ENCODE assay signal across 11 cellular contexts in the genomic region with DNA sequence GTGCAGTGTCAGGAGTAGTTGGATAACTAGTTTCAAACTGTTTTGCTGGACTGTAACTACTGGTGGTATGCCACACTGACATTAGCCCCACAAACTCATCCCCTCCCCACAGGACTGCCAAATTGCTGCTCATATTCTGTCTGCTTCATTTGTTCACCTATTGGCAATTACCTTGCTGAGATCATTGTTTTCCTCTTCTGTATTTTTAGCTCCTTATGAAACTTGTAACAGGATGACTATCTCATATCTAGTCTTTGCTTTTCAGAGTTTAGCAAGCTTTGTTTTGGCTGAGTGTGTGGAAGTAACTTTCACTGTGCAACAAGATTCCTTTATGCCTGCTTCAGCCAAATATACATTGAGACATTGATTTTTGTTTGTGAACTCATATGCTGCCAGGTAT.
DNase-seq lines count a peak whose midpoint lies in the region; ATAC-seq and TF ChIP-seq lines count a peak whose summit lies in the region.
"Had no signal": no experiment of that assay in that cellular context is flagged by ENCODE, and none has a peak within 500 bp of the region (broad histone marks: within the 10 kb centered on the region; RNA-seq: fewer than 3 reads in every experiment).

No MANE protein-coding gene starts in this region.

- intact Hi-C loops in ovary (cut with DNase I), result loop anchor here in 2 of 4 donors (2.0 to 5.0 kb wide), 4 partner anchors 107 to 368 kb away; partner anchors contain the start of gene SESN3 (in 1 of the 2)
- intact Hi-C loops in activated CD4-positive, alpha-beta memory T cell treated with anti-CD3 and anti-CD28 coated beads for 36 hours (cut with micrococcal nuclease), result loop anchor here (5.0 kb wide), 2 partner anchors 187 to 363 kb away; no protein-coding TSS in a partner anchor
- intact Hi-C loops in colonic mucosa (cut with DNase I), result no loop called here

- no peaks in the 10 kb centered on the region for H3K36me3 Mint-ChIP-seq in activated CD4-positive, alpha-beta memory T cell treated with anti-CD3 and anti-CD28 coated beads for 36 hours

- CTCF ChIA-PET in activated CD4-positive, alpha-beta memory T cell treated with anti-CD3 and anti-CD28 coated beads for 36 hours (lab: Charles Lee), result interaction anchor here (0.7 kb wide), 1 partner anchor 120 kb away, joined by 3 read pairs; no protein-coding TSS in a partner anchor

- POLR2A ChIA-PET in activated CD4-positive, alpha-beta memory T cell treated with anti-CD3 and anti-CD28 coated beads for 36 hours (lab: Charles Lee), result interaction anchor here (0.6 to 1.1 kb wide), 3 partner anchors 10 to 364 kb away, joined by 3 read pairs; no protein-coding TSS in a partner anchor

- no peaks in the 10 kb centered on the region for H3K9me3 ChIP-seq in ovary
- no peaks in the 10 kb centered on the region for H3K9me3 ChIP-seq in BE2C
- H3K9me3 ChIP-seq in colonic mucosa, result no peaks in the 10 kb centered on the region

- no peaks in the 10 kb centered on the region for H3K36me3 ChIP-seq in ovary
- H3K36me3 ChIP-seq in BE2C, result no peaks in the 10 kb centered on the region
- no peaks in the 10 kb centered on the region for H3K36me3 ChIP-seq in colonic mucosa
- H3K36me3 ChIP-seq: BLaER1 treated with 17β-estradiol and CSF1 and Interleukin-3, amounts not matched to agents 10 nM and 100 nM had no signal

- H3K27ac ChIP-seq in ovary (peak overlapping the region; percentile 50 to 78), colonic mucosa (no peak overlapping the region)
- H3K27ac ChIP-seq: BLaER1 treated with 17β-estradiol and CSF1 and Interleukin-3, amounts not matched to agents 10 nM and 100 nM had no signal

- no peak overlapping the region for H3K27ac Mint-ChIP-seq in activated CD4-positive, alpha-beta memory T cell treated with anti-CD3 and anti-CD28 coated beads for 36 hours
- H3K27ac Mint-ChIP-seq: activated B cell treated with CpG ODN at 0.5 μM for 24 hours had no signal

- no peak overlapping the region for H3K9ac ChIP-seq in colonic mucosa (ENCODE audit: low read depth in 2 of 2, low read length in 2 of 2)
- H3K9ac ChIP-seq: BLaER1 treated with 17β-estradiol and CSF1 and Interleukin-3, amounts not matched to agents 10 nM and 100 nM had no signal

- H3K27me3 Mint-ChIP-seq in activated CD4-positive, alpha-beta memory T cell treated with anti-CD3 and anti-CD28 coated beads for 36 hours, result peaks cover 4% of the 10 kb centered on the region
- H3K27me3 Mint-ChIP-seq: activated B cell treated with CpG ODN at 0.5 μM for 24 hours had no signal

- H3K4me1 ChIP-seq in ovary (ENCODE audit: insufficient read depth) (peaks cover 16% of the 10 kb centered on the region), BE2C (peaks cover 25% of the 10 kb centered on the region), colonic mucosa (no peaks in the 10 kb centered on the region)

- DNase-seq in GM12864 (ENCODE audit: low read depth) (peak; percentile 4), astrocyte of the spinal cord (ENCODE audit: low read depth, low spot score) (peak; percentile 20), ovary (no peak), hippocampal formation (lab: John Stamatoyannopoulos, UW) (no peak), BE2C (no peak), colonic mucosa (no peak)
- no peak for DNase-seq in activated CD4-positive, alpha-beta memory T cell treated with anti-CD3 and anti-CD28 coated beads for 36 hours
- DNase-seq: activated B cell treated with CpG ODN at 0.5 μM for 24 hours; stimulated activated CD4-positive, alpha-beta T cell treated with anti-CD3 and anti-CD28 coated beads, Interleukin-4, amount 100 ng/mL, for 1 hour had no signal

- peak; percentile 44 for ATAC-seq in GM21723 (IDR thresholded peaks at IDR 0.05; ENCODE audit: unreplicated experiment)

- TF ChIP-seq CTCF in GM12864 (IDR thresholded peaks at IDR 0.05; ENCODE audit: low read depth, low read length, missing control alignments), result no peak
- no peak for TF ChIP-seq CTCF in astrocyte of the spinal cord (IDR thresholded peaks at IDR 0.05; ENCODE audit: low read depth, low read length)
- TF ChIP-seq CTCF in ovary (IDR thresholded peaks at IDR 0.05), result no peak
- TF ChIP-seq CTCF in BE2C (IDR thresholded peaks at IDR 0.05; ENCODE audit: low read depth, low read length), result no peak
- TF ChIP-seq CTCF in colonic mucosa (IDR thresholded peaks at IDR 0.05), result no peak

- H3K4me3 ChIP-seq in GM12864 (ENCODE audit: low read depth, low read length) (no peak overlapping the region), astrocyte of the spinal cord (ENCODE audit: low read depth, low read length) (no peak overlapping the region), ovary (no peak overlapping the region), BE2C (ENCODE audit: low read depth, low read length) (no peak overlapping the region), colonic mucosa (no peak overlapping the region)
- H3K4me3 ChIP-seq: BLaER1 treated with 17β-estradiol and CSF1 and Interleukin-3, amounts not matched to agents 10 nM and 100 nM had no signal

- no peak for TF ChIP-seq EP300 in ovary (IDR thresholded peaks at IDR 0.05)

- in situ Hi-C loops in astrocyte of the spinal cord (cut with HindIII; ENCODE audit: low sequenced_read_pairs), result no loop called here

- H3K27me3 ChIP-seq in ovary (no peaks in the 10 kb centered on the region), BE2C (no peaks in the 10 kb centered on the region), colonic mucosa (no peaks in the 10 kb centered on the region)
- H3K27me3 ChIP-seq: BLaER1 treated with 17β-estradiol and CSF1 and Interleukin-3, amounts not matched to agents 10 nM and 100 nM had no signal

- TF ChIP-seq POLR2A in ovary (IDR thresholded peaks at IDR 0.05), result no peak

- peaks cover 8% of the 10 kb centered on the region for H3K4me1 Mint-ChIP-seq in activated CD4-positive, alpha-beta memory T cell treated with anti-CD3 and anti-CD28 coated beads for 36 hours (ENCODE audit: low read depth)
- H3K4me1 Mint-ChIP-seq: activated B cell treated with CpG ODN at 0.5 μM for 24 hours had no signal

- no peak overlapping the region for H3K4me3 Mint-ChIP-seq in activated CD4-positive, alpha-beta memory T cell treated with anti-CD3 and anti-CD28 coated beads for 36 hours
- H3K4me3 Mint-ChIP-seq: activated B cell treated with CpG ODN at 0.5 μM for 24 hours had no signal

- no peaks in the 10 kb centered on the region for H3K9me3 Mint-ChIP-seq in activated CD4-positive, alpha-beta memory T cell treated with anti-CD3 and anti-CD28 coated beads for 36 hours
- H3K9me3 Mint-ChIP-seq: activated B cell treated with CpG ODN at 0.5 μM for 24 hours had no signal

Comparison
In these comparisons a context has a peak if more than half of its experiments do, and no peak if none do; other contexts are left out.
1. DNase-seq: peak in GM12864 (single experiment) and astrocyte of the spinal cord (single experiment); none in ovary (0 of 5), hippocampal formation (0 of 2), BE2C (single experiment), activated CD4-positive, alpha-beta memory T cell treated with anti-CD3 and anti-CD28 coated beads for 36 hours (single experiment) and colonic mucosa (single experiment).